Comparison of ENCODE assay signal across 1 cellular context in the genomic region with DNA sequence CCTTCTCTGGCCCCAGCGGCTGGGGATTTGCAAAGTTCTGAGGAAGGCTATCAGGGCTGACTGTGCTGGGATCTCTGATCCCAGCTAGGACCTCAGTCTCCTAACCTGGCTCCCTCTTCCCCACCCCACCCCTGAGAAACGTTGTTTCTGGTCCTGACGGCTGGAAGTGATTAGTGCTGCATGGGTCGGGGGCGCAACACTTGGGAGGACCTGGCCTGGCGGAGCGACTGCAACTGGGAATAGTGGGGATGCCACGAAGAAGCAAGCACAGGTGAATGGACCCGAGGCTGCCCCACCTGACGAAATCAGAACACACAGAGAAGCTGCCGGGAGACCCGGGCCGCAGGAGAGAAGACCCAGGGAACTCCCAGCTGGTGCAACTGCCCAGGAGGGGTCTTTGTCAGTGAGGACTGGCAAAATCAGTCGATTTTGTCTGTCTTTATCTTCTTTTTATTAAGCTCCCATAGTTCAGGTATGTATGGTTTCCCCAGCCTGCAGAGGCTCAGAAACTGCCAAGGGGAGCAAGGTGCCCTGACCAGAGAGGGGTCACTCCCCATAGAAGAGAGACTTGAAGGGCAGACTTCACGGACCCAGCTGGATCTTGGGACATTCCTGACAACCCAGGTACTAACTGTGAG.
TF ChIP-seq lines count a peak whose summit lies in the region.

No MANE protein-coding gene starts in this region.

TF ChIP-seq in HepG2, 621 proteins besides CTCF, POLR2A, EP300 and RAD21:
- TF ChIP-seq, protein P1, sequence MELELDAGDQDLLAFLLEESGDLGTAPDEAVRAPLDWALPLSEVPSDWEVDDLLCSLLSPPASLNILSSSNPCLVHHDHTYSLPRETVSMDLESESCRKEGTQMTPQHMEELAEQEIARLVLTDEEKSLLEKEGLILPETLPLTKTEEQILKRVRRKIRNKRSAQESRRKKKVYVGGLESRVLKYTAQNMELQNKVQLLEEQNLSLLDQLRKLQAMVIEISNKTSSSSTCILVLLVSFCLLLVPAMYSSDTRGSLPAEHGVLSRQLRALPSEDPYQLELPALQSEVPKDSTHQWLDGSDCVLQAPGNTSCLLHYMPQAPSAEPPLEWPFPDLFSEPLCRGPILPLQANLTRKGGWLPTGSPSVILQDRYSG (CRISPR knock-in tag; IDR thresholded peaks at IDR 0.05): no peak
- TF ChIP-seq ZNF747 (CRISPR knock-in tag; IDR thresholded peaks at IDR 0.05; ENCODE audit: borderline replicate concordance) (peak; percentile 16; the same call in 1 of the 2 replicates), ZKSCAN8 (CRISPR knock-in tag; IDR thresholded peaks at IDR 0.05; ENCODE audit: borderline replicate concordance) (no peak), PRMT3 (CRISPR knock-in tag; IDR thresholded peaks at IDR 0.05; ENCODE audit: borderline replicate concordance, low read depth) (no peak), CHCHD3 (CRISPR knock-in tag; IDR thresholded peaks at IDR 0.05) (no peak), ZNF230 (CRISPR knock-in tag; IDR thresholded peaks at IDR 0.05) (0 out of 2 replicates have a peak, but pooled peaks have one; percentile 0), PCBP1 (IDR thresholded peaks at IDR 0.05; ENCODE audit: borderline replicate concordance, low read depth, low read length) (no peak), FOXO1 (CRISPR knock-in tag; IDR thresholded peaks at IDR 0.05) (no peak), ZNF350 (CRISPR knock-in tag; IDR thresholded peaks at IDR 0.05; ENCODE audit: borderline replicate concordance, low read depth) (no peak), ZNF383 (CRISPR knock-in tag; IDR thresholded peaks at IDR 0.05; ENCODE audit: borderline replicate concordance) (0 out of 2 replicates have a peak, but pooled peaks have one; percentile 20), RAD51 (IDR thresholded peaks at IDR 0.05; ENCODE audit: borderline replicate concordance) (no peak), NFYB (CRISPR knock-in tag; IDR thresholded peaks at IDR 0.05) (no peak), TSC22D2 (CRISPR knock-in tag; IDR thresholded peaks at IDR 0.05; ENCODE audit: borderline replicate concordance) (no peak), ZNF703 (CRISPR knock-in tag; IDR thresholded peaks at IDR 0.05; ENCODE audit: borderline replicate concordance) (0 out of 2 replicates have a peak, but pooled peaks have one; percentile 2), ZFAT (CRISPR knock-in tag; conservative IDR thresholded peaks at IDR 0.05) (0 out of 2 replicates have a peak, but pooled peaks have one; percentile 22), AGO2 (optimal IDR thresholded peaks at IDR 0.05; ENCODE audit: low read depth, low read length) (no peak), ZNF124 (CRISPR knock-in tag; IDR thresholded peaks at IDR 0.05) (no peak)
- TF ChIP-seq, protein P2, sequence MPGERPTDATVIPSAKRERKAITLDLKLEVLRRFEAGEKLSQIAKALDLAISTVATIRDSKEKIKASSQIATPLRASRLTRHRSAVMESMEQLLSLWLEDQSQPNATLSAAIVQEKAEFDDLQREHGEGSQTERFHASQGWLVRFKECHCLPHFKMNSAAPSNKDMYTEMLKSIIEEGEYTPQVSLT (CRISPR knock-in tag; IDR thresholded peaks at IDR 0.05; ENCODE audit: borderline replicate concordance, low read depth): no peak
- TF ChIP-seq, protein P3, sequence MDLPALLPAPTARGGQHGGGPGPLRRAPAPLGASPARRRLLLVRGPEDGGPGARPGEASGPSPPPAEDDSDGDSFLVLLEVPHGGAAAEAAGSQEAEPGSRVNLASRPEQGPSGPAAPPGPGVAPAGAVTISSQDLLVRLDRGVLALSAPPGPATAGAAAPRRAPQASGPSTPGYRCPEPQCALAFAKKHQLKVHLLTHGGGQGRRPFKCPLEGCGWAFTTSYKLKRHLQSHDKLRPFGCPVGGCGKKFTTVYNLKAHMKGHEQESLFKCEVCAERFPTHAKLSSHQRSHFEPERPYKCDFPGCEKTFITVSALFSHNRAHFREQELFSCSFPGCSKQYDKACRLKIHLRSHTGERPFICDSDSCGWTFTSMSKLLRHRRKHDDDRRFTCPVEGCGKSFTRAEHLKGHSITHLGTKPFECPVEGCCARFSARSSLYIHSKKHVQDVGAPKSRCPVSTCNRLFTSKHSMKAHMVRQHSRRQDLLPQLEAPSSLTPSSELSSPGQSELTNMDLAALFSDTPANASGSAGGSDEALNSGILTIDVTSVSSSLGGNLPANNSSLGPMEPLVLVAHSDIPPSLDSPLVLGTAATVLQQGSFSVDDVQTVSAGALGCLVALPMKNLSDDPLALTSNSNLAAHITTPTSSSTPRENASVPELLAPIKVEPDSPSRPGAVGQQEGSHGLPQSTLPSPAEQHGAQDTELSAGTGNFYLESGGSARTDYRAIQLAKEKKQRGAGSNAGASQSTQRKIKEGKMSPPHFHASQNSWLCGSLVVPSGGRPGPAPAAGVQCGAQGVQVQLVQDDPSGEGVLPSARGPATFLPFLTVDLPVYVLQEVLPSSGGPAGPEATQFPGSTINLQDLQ (CRISPR knock-in tag; IDR thresholded peaks at IDR 0.05): 0 out of 2 replicates have a peak, but pooled peaks have one; percentile 43
